In genomic region chr1:185595835-185596667, GRCh38 we compare ENCODE assay signal across 8 cellular contexts.
DNase-seq lines count a peak whose midpoint lies in the region; FAIRE-seq and TF ChIP-seq lines count a peak whose summit lies in the region.

No MANE protein-coding gene starts in this region.

- H3K4ac ChIP-seq in mesenchymal stem cell (ENCODE audit: low read depth in 1 of 2, low read length in 2 of 2), result no peak overlapping the region

- H3K27me3 ChIP-seq in bronchial epithelial cell (ENCODE audit: control insufficient read depth, insufficient read depth, low read length) (no peaks in the 10 kb centered on the region), mesenchymal stem cell (ENCODE audit: control insufficient read depth in 1 of 2, insufficient read depth in 1 of 2, low read length in 2 of 2) (no peaks in the 10 kb centered on the region), thyroid gland (no peaks in the 10 kb centered on the region)

- H3K9ac ChIP-seq in mesenchymal stem cell (ENCODE audit: low read length), result no peak overlapping the region

- no peak overlapping the region for H4K8ac ChIP-seq in mesenchymal stem cell (ENCODE audit: low read length)

- H3K4me3 ChIP-seq in NB4 (ENCODE audit: low read depth, low read length) (no peak overlapping the region), bronchial epithelial cell (ENCODE audit: low read depth, low read length) (no peak overlapping the region), mesenchymal stem cell (ENCODE audit: insufficient read depth in 1 of 2, low read depth in 1 of 2, low read length in 2 of 2) (no peak overlapping the region), thyroid gland (replicated peaks in 1 of 3) (no peak overlapping the region)

- POLR2A ChIA-PET in HEK293T (lab: Yijun Ruan, JAX), result interaction anchor here (0.7 kb wide), 1 partner anchor 377 kb away, joined by 3 read pairs; no protein-coding TSS in a partner anchor

- DNase-seq in NCI-H510A treated with DMSO at 0.1 percent for 48 hours (lab: John Stamatoyannopoulos, UW) (peak; percentile 46), NCI-H510A (lab: John Stamatoyannopoulos, UW) (no peak), HEK293T (ENCODE audit: extremely low spot score) (peak; percentile 75), NB4 (ENCODE audit: low read depth) (peak; percentile 55), bronchial epithelial cell (ENCODE audit: low read depth) (peak; percentile 66), mesenchymal stem cell (peak; percentile 54), thyroid gland (peak; percentile 62 to 65)

- H2BK15ac ChIP-seq in mesenchymal stem cell (ENCODE audit: low read depth, poor library complexity, severe bottlenecking), result no peak overlapping the region

- no peak for FAIRE-seq in bronchial epithelial cell (lab: Jason Lieb, UNC)

- no peak overlapping the region for H2BK12ac ChIP-seq in mesenchymal stem cell (ENCODE audit: low read length in 2 of 2)

- no peak overlapping the region for H2BK120ac ChIP-seq in mesenchymal stem cell (ENCODE audit: low read depth, low read length)

- no peak overlapping the region for H3K18ac ChIP-seq in mesenchymal stem cell (ENCODE audit: low read depth in 1 of 2, low read length in 2 of 2)

- TF ChIP-seq POLR2A in NB4 (IDR thresholded peaks at IDR 0.05; ENCODE audit: extremely low read depth, insufficient read length), result no peak
- no peak for TF ChIP-seq POLR2A in thyroid gland (IDR thresholded peaks at IDR 0.05)

- CTCF ChIA-PET in HEK293T (lab: Yijun Ruan, JAX), result interaction anchor here (0.7 to 1.5 kb wide), 14 partner anchors 11 to 377 kb away, joined by 3 to 6 read pairs (median 3); no protein-coding TSS in a partner anchor

- H3K4me1 ChIP-seq in mesenchymal stem cell (ENCODE audit: control insufficient read depth, insufficient read depth, low read depth, low read length) (no peaks in the 10 kb centered on the region), thyroid gland (no peaks in the 10 kb centered on the region)

- no peak overlapping the region for H4K91ac ChIP-seq in mesenchymal stem cell (ENCODE audit: low read length)

- H3K36me3 ChIP-seq in bronchial epithelial cell (ENCODE audit: control insufficient read depth, insufficient read depth, low read length) (no peaks in the 10 kb centered on the region), mesenchymal stem cell (ENCODE audit: control insufficient read depth in 1 of 2, insufficient read depth in 2 of 2, low read depth in 1 of 2, low read length in 2 of 2) (no peaks in the 10 kb centered on the region), thyroid gland (no peaks in the 10 kb centered on the region)

- H2AK5ac ChIP-seq in mesenchymal stem cell (ENCODE audit: low read length, severe bottlenecking), result no peak overlapping the region

- peak; percentile 72 for TF ChIP-seq CTCF in NB4 (IDR thresholded peaks at IDR 0.05; ENCODE audit: low read depth, low read length)
- peak; percentile 79 for TF ChIP-seq CTCF in VCaP (conservative IDR thresholded peaks at IDR 0.05)
- peak; percentile 77 for TF ChIP-seq CTCF in bronchial epithelial cell (IDR thresholded peaks at IDR 0.05; ENCODE audit: insufficient read depth, low read length, severe bottlenecking)
- TF ChIP-seq CTCF in thyroid gland (IDR thresholded peaks at IDR 0.05), result peak in 5 of 6 experiments; percentile 30 to 61 (median 55)

- no peak overlapping the region for H3K4me2 ChIP-seq in mesenchymal stem cell (ENCODE audit: low read length, poor library complexity, severe bottlenecking)

- H3K27ac ChIP-seq in VCaP (peak overlapping the region; percentile 72; the same call in 1 of the 2 replicates), mesenchymal stem cell (ENCODE audit: low read length, poor library complexity, severe bottlenecking) (no peak overlapping the region), thyroid gland (no peak overlapping the region)

- intact Hi-C loops in thyroid gland (cut with DNase I), result no loop called here

- no peak overlapping the region for H2BK5ac ChIP-seq in mesenchymal stem cell (ENCODE audit: low read depth, low read length, poor library complexity, severe bottlenecking)

- H3K79me1 ChIP-seq in mesenchymal stem cell (replicated peaks; ENCODE audit: low read length, poor library complexity, severe bottlenecking), result no peaks in the 10 kb centered on the region

- H3K23ac ChIP-seq in mesenchymal stem cell (ENCODE audit: low read length in 2 of 2), result no peak overlapping the region

- H2AFZ ChIP-seq in mesenchymal stem cell (ENCODE audit: low read depth, low read length), result no peak overlapping the region

- no peaks in the 10 kb centered on the region for H3K9me3 ChIP-seq in mesenchymal stem cell (ENCODE audit: control insufficient read depth, low read length)
- no peaks in the 10 kb centered on the region for H3K9me3 ChIP-seq in thyroid gland

- H3K14ac ChIP-seq in mesenchymal stem cell (ENCODE audit: low read length in 2 of 2), result no peak overlapping the region

- 62% methylated on average over 3 of the region's 3 CpGs for WGBS in mesenchymal stem cell
- WGBS in thyroid gland, 2 donors, result 58 to 62% methylated on average over 3 of the region's 3 CpGs

TF ChIP-seq in HEK293T, 16 proteins besides CTCF, POLR2A, EP300 and RAD21:
- TF ChIP-seq L3MBTL2 (conservative IDR thresholded peaks at IDR 0.05), result no peak
- no peak for TF ChIP-seq ELF4 (IDR thresholded peaks at IDR 0.05)
- no peak for TF ChIP-seq SUZ12 (IDR thresholded peaks at IDR 0.05)
- TF ChIP-seq SP1 (IDR thresholded peaks at IDR 0.05), result no peak
- TF ChIP-seq FOXA1 (IDR thresholded peaks at IDR 0.05), result no peak
- TF ChIP-seq, protein P1, sequence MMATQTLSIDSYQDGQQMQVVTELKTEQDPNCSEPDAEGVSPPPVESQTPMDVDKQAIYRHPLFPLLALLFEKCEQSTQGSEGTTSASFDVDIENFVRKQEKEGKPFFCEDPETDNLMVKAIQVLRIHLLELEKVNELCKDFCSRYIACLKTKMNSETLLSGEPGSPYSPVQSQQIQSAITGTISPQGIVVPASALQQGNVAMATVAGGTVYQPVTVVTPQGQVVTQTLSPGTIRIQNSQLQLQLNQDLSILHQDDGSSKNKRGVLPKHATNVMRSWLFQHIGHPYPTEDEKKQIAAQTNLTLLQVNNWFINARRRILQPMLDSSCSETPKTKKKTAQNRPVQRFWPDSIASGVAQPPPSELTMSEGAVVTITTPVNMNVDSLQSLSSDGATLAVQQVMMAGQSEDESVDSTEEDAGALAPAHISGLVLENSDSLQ (IDR thresholded peaks at IDR 0.05), result no peak; the same call in 1 of the 2 replicates
- TF ChIP-seq HDGF (IDR thresholded peaks at IDR 0.05; ENCODE audit: borderline replicate concordance), result no peak
- no peak for TF ChIP-seq NFRKB (IDR thresholded peaks at IDR 0.05)
- TF ChIP-seq BHLHE40 (IDR thresholded peaks at IDR 0.05; ENCODE audit: borderline replicate concordance), result no peak
- TF ChIP-seq ARNT (IDR thresholded peaks at IDR 0.05), result no peak
- no peak for TF ChIP-seq LEF1 (IDR thresholded peaks at IDR 0.05; ENCODE audit: borderline replicate concordance)
- no peak for TF ChIP-seq FOXM1 (IDR thresholded peaks at IDR 0.05; ENCODE audit: borderline replicate concordance)
- no peak for TF ChIP-seq CTBP1 (IDR thresholded peaks at IDR 0.05; ENCODE audit: borderline replicate concordance)
- TF ChIP-seq ZNF384 (IDR thresholded peaks at IDR 0.05), result no peak
- no peak for TF ChIP-seq TARDBP (IDR thresholded peaks at IDR 0.05)
- no peak for TF ChIP-seq FOXK2 (IDR thresholded peaks at IDR 0.05)
